ENCODE assay signal across 23 cellular contexts in genomic region chr12:119006749-119007148, GRCh38. TPM values are rescaled to one million over a fixed set of nuclear protein-coding genes. Genes with fewer than 3 reads are reported as not detected.
DNase-seq lines count a peak whose midpoint lies in the region; ATAC-seq and TF ChIP-seq lines count a peak whose summit lies in the region.
"Had no signal": no experiment of that assay in that cellular context is flagged by ENCODE, and none has a peak within 500 bp of the region (broad histone marks: within the 10 kb centered on the region; RNA-seq: fewer than 3 reads in every experiment).

No MANE protein-coding gene starts in this region.

- POLR2A ChIA-PET in WTC11 (lab: Charles Lee), result interaction anchor here (2.0 kb wide), 1 partner anchor 25 kb away, joined by 6 read pairs; the partner anchor contains the start of gene SRRM4

- no peaks in the 10 kb centered on the region for H3K27me3 Mint-ChIP-seq in WTC11 (ENCODE audit: low read depth)
- H3K27me3 Mint-ChIP-seq in nephron progenitor cell (ENCODE audit: low read depth, poor library complexity), result no peaks in the 10 kb centered on the region
- H3K27me3 Mint-ChIP-seq: activated CD4-positive, alpha-beta T cell treated with anti-CD3 and anti-CD28 coated beads, Interleukin-2, amount 10 ng/mL, durations not matched to agents 7 days and 5 days had no signal

- H3K27ac Mint-ChIP-seq in WTC11, result no peak overlapping the region
- no peak overlapping the region for H3K27ac Mint-ChIP-seq in nephron progenitor cell
- H3K27ac Mint-ChIP-seq: activated CD4-positive, alpha-beta T cell treated with anti-CD3 and anti-CD28 coated beads, Interleukin-2, amount 10 ng/mL, durations not matched to agents 7 days and 5 days; naive thymus-derived CD4-positive, alpha-beta T cell; type B pancreatic cell had no signal

- CTCF ChIA-PET in WTC11 (lab: Charles Lee), result interaction anchor here (0.7 to 5.0 kb wide), 6 partner anchors 8 to 406 kb away, joined by 3 to 43 read pairs (median 3); partner anchors contain the start of gene SRRM4

- no peak overlapping the region for H3K4me3 ChIP-seq in H7 (ENCODE audit: insufficient read depth, low read depth, low read length)

- no peaks in the 10 kb centered on the region for H3K9me3 Mint-ChIP-seq in WTC11
- peaks cover 6% of the 10 kb centered on the region for H3K9me3 Mint-ChIP-seq in nephron progenitor cell
- H3K9me3 Mint-ChIP-seq: type B pancreatic cell had no signal

- H3K27me3 ChIP-seq in H7 (ENCODE audit: control insufficient read depth, insufficient read depth, low read length), result no peaks in the 10 kb centered on the region; the same call in 1 of the 2 replicates
- H3K27me3 ChIP-seq: foreskin keratinocyte had no signal

- peaks cover 56% of the 10 kb centered on the region for H3K4me1 Mint-ChIP-seq in WTC11
- peaks cover 60% of the 10 kb centered on the region for H3K4me1 Mint-ChIP-seq in nephron progenitor cell
- H3K4me1 Mint-ChIP-seq: activated CD4-positive, alpha-beta T cell treated with anti-CD3 and anti-CD28 coated beads, Interleukin-2, amount 10 ng/mL, durations not matched to agents 7 days and 5 days; naive thymus-derived CD4-positive, alpha-beta T cell had no signal

- TF ChIP-seq CTCF in WTC11 (IDR thresholded peaks at IDR 0.05), result no peak
- no peak for TF ChIP-seq CTCF in nephron progenitor cell (IDR thresholded peaks at IDR 0.05)

- ATAC-seq in WTC11, result peak; percentile 69
- ATAC-seq in GM21737 (IDR thresholded peaks at IDR 0.05; ENCODE audit: unreplicated experiment), result no peak
- no peak for ATAC-seq in GM18858 (IDR thresholded peaks at IDR 0.05; ENCODE audit: unreplicated experiment)
- ATAC-seq: foreskin keratinocyte; naive thymus-derived CD4-positive, alpha-beta T cell; stimulated activated naive CD8-positive, alpha-beta T cell treated with anti-CD3 and anti-CD28 coated beads, Interleukin-15, Interleukin-2, amounts not matched to agents 100 U/mL and 50 U/mL, for 24 hours had no signal

- H3K4me3 Mint-ChIP-seq in WTC11 (no peak overlapping the region), nephron progenitor cell (peak overlapping the region; percentile 15)
- H3K4me3 Mint-ChIP-seq: activated CD4-positive, alpha-beta T cell treated with anti-CD3 and anti-CD28 coated beads, Interleukin-2, amount 10 ng/mL, durations not matched to agents 7 days and 5 days; naive thymus-derived CD4-positive, alpha-beta T cell; type B pancreatic cell had no signal

- DNase-seq in H7, result peak; percentile 70
- peak; percentile 76 for DNase-seq in NCI-H510A (lab: John Stamatoyannopoulos, UW)
- no peak for DNase-seq in WTC11 (ENCODE audit: low spot score)
- peak; percentile 45 for DNase-seq in nephron progenitor cell
- no peak for DNase-seq in stimulated activated naive CD4-positive, alpha-beta T cell treated with Interleukin-2 at 50 U/mL for 16 hours (lab: John Stamatoyannopoulos, UW)
- DNase-seq: activated CD4-positive, alpha-beta T cell treated with anti-CD3 and anti-CD28 coated beads, Interleukin-2, amount 10 ng/mL, durations not matched to agents 7 days and 5 days; activated CD8-positive, alpha-beta memory T cell treated with anti-CD3 and anti-CD28 coated beads, Interleukin-2, amount 50 U/mL, for 4 hours; activated effector memory CD4-positive, alpha-beta T cell treated with Interleukin-2 at 50 U/mL for 16 hours; AML-193; foreskin keratinocyte; HCEC 1CT; IMR-90; mesenchymal stem cell; naive thymus-derived CD4-positive, alpha-beta T cell; NCI-H187 treated with DMSO at 0.1 percent for 48 hours; NK-92 treated with Interleukin-12 subunit alpha and Interleukin-12 subunit beta, amount 100 ng/mL, for 24 hours; stimulated activated naive CD8-positive, alpha-beta T cell treated with anti-CD3 and anti-CD28 coated beads, Interleukin-15, Interleukin-2, amounts not matched to agents 100 U/mL and 50 U/mL, for 24 hours had no signal

- H3K36me3 Mint-ChIP-seq in WTC11, result no peaks in the 10 kb centered on the region
- H3K36me3 Mint-ChIP-seq in nephron progenitor cell (ENCODE audit: low read depth), result no peaks in the 10 kb centered on the region
- H3K36me3 Mint-ChIP-seq: type B pancreatic cell had no signal

- no peaks in the 10 kb centered on the region for H3K36me3 ChIP-seq in H7 (replicated peaks; ENCODE audit: control insufficient read depth, insufficient read depth, low read length)

TF ChIP-seq in WTC11, 78 proteins besides CTCF, POLR2A, EP300 and RAD21:
- no peak for TF ChIP-seq ZNF219 (CRISPR knock-in tag; IDR thresholded peaks at IDR 0.05; ENCODE audit: borderline replicate concordance)
- no peak for TF ChIP-seq TP53 (CRISPR knock-in tag; IDR thresholded peaks at IDR 0.05)
- TF ChIP-seq NR1H2 (CRISPR knock-in tag; IDR thresholded peaks at IDR 0.05), result no peak
- TF ChIP-seq ARID4B (CRISPR knock-in tag; IDR thresholded peaks at IDR 0.05; ENCODE audit: borderline replicate concordance), result no peak
- TF ChIP-seq CREB1 (CRISPR knock-in tag; IDR thresholded peaks at IDR 0.05), result no peak

RNA-seq across cellular contexts. Expression of gene SRRM4, which starts 25.4 kb away (rescaled TPM):
- 0.26 and 0.76 TPM in 2 replicates for total RNA-seq in H7 (2014; rRNA removed; shearing (Covaris generic))
- total RNA-seq in WTC11 (2021), result 0.78 to 0.96 TPM (median 0.96 TPM) in 3 replicates
- total RNA-seq: activated CD4-positive, alpha-beta T cell treated with anti-CD3 and anti-CD28 coated beads, Interleukin-2, amount 10 ng/mL, durations not matched to agents 7 days and 5 days; bronchial epithelial cell; dermis microvascular lymphatic vessel endothelial cell; foreskin keratinocyte; IMR-90; M059J; naive thymus-derived CD4-positive, alpha-beta T cell had no signal

Comparison
In these comparisons a context has a peak if more than half of its experiments do, and no peak if none do; other contexts are left out.
1. DNase-seq: peak in H7 (single experiment), NCI-H510A (single experiment) and nephron progenitor cell (single experiment); none in WTC11 (single experiment) and stimulated activated naive CD4-positive, alpha-beta T cell treated with Interleukin-2 at 50 U/mL for 16 hours (single experiment).